1 cellular context compared by ENCODE assay signal in the genomic region with DNA sequence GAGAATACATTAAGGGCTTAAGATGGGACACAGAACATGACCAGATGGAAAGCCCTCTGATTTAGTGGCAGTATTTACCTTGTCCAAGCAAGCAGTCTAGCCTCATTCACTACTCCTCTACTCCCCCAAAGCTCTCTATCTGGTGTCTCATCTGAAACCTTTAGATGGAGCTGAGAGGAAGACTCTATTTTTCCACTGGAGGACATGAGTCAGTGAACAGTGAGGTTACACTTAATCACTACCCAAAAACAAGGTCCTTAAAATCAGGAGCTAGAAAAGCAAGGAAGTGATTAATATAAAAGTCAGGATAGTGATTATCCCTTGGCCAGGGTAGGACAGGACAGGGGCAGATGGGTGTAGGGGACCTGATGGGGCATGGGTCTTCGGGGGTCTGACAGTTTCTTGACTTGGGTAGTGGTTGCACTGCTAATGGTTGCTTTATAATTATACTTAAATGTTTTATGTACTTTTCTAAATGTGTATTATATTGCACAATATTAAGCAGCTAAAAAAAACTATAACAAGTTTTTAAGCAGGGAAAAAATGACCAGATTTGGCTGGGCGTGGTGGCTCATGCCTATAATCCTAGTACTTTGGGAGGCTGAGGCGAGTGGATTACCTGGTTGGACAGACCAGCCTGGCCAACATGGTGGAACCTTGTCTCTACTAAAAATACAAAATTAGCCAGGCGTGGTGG.
TF ChIP-seq lines count a peak whose summit lies in the region.

No MANE protein-coding gene starts in this region.

TF ChIP-seq in WTC11, 78 proteins besides CTCF, POLR2A, EP300 and RAD21 (continued from another document):
- TF ChIP-seq, protein P1, sequence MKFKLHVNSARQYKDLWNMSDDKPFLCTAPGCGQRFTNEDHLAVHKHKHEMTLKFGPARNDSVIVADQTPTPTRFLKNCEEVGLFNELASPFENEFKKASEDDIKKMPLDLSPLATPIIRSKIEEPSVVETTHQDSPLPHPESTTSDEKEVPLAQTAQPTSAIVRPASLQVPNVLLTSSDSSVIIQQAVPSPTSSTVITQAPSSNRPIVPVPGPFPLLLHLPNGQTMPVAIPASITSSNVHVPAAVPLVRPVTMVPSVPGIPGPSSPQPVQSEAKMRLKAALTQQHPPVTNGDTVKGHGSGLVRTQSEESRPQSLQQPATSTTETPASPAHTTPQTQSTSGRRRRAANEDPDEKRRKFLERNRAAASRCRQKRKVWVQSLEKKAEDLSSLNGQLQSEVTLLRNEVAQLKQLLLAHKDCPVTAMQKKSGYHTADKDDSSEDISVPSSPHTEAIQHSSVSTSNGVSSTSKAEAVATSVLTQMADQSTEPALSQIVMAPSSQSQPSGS (CRISPR knock-in tag; IDR thresholded peaks at IDR 0.05; ENCODE audit: borderline replicate concordance, low read depth): no peak
- TF ChIP-seq NFE2L1 (CRISPR knock-in tag; IDR thresholded peaks at IDR 0.05): no peak
- TF ChIP-seq CBFB (CRISPR knock-in tag; IDR thresholded peaks at IDR 0.05; ENCODE audit: low read depth): no peak
- TF ChIP-seq GRHL2 (CRISPR knock-in tag; IDR thresholded peaks at IDR 0.05; ENCODE audit: insufficient replicate concordance, severe bottlenecking): no peak
- no peak for TF ChIP-seq NFATC4 (CRISPR knock-in tag; IDR thresholded peaks at IDR 0.05)
- TF ChIP-seq, protein P2, sequence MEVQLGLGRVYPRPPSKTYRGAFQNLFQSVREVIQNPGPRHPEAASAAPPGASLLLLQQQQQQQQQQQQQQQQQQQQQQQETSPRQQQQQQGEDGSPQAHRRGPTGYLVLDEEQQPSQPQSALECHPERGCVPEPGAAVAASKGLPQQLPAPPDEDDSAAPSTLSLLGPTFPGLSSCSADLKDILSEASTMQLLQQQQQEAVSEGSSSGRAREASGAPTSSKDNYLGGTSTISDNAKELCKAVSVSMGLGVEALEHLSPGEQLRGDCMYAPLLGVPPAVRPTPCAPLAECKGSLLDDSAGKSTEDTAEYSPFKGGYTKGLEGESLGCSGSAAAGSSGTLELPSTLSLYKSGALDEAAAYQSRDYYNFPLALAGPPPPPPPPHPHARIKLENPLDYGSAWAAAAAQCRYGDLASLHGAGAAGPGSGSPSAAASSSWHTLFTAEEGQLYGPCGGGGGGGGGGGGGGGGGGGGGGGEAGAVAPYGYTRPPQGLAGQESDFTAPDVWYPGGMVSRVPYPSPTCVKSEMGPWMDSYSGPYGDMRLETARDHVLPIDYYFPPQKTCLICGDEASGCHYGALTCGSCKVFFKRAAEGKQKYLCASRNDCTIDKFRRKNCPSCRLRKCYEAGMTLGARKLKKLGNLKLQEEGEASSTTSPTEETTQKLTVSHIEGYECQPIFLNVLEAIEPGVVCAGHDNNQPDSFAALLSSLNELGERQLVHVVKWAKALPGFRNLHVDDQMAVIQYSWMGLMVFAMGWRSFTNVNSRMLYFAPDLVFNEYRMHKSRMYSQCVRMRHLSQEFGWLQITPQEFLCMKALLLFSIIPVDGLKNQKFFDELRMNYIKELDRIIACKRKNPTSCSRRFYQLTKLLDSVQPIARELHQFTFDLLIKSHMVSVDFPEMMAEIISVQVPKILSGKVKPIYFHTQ (CRISPR knock-in tag; IDR thresholded peaks at IDR 0.05): no peak
